In genomic region chr2:219460424-219460926, GRCh38 we compare ENCODE assay signal across 8 cellular contexts. TPM values are rescaled to one million over a fixed set of nuclear protein-coding genes. Genes with fewer than 3 reads are reported as not detected.
A peak's percentile ranks its signal among the peaks of the same experiment; 100 is the strongest.
DNase-seq lines count a peak whose midpoint lies in the region; ATAC-seq and TF ChIP-seq lines count a peak whose summit lies in the region.

No MANE protein-coding gene starts in this region.

- H2AFZ ChIP-seq in trophoblast cell (ENCODE audit: insufficient read depth, low read length, poor library complexity) = no peak overlapping the region

- H3K9ac ChIP-seq in trophoblast cell (ENCODE audit: low read length) = no peak overlapping the region

- H3K27me3 Mint-ChIP-seq in type B pancreatic cell = peaks cover 3% of the 10 kb centered on the region

- H3K4me3 ChIP-seq in SJCRH30 (no peak overlapping the region), trophoblast cell (ENCODE audit: low read depth, low read length) (no peak overlapping the region)

- no peak overlapping the region for H3K27ac Mint-ChIP-seq in type B pancreatic cell

- peak overlapping the region; percentile 91 for H2BK120ac ChIP-seq in trophoblast cell (ENCODE audit: insufficient read depth, low read length, poor library complexity)

- ATAC-seq in HG03460 (IDR thresholded peaks at IDR 0.05; ENCODE audit: unreplicated experiment) (no peak), GM21447 (IDR thresholded peaks at IDR 0.05; ENCODE audit: unreplicated experiment) (no peak)

- H3K4me1 ChIP-seq in SJCRH30 (peaks cover 15% of the 10 kb centered on the region), trophoblast cell (ENCODE audit: control insufficient read depth in 1 of 2, insufficient read depth in 2 of 2, low read length in 2 of 2) (peaks cover 26 to 31% of the 10 kb centered on the region in 2 experiments)

- H3K36me3 Mint-ChIP-seq in type B pancreatic cell = peaks cover 5% of the 10 kb centered on the region

- H3K9me3 Mint-ChIP-seq in type B pancreatic cell = no peaks in the 10 kb centered on the region

- no peaks in the 10 kb centered on the region for H3K79me2 ChIP-seq in trophoblast cell (ENCODE audit: control insufficient read depth, insufficient read depth, low read length, poor library complexity)

- peak overlapping the region; percentile 65 for H3K14ac ChIP-seq in trophoblast cell (ENCODE audit: low read length)

- peak overlapping the region; percentile 71 for H3K18ac ChIP-seq in trophoblast cell (ENCODE audit: low read length)

- no peaks in the 10 kb centered on the region for H3K9me3 ChIP-seq in SJCRH30 (replicated peaks)
- H3K9me3 ChIP-seq in trophoblast cell (ENCODE audit: insufficient read depth, low read depth, low read length) = no peaks in the 10 kb centered on the region

- WGBS in trophoblast cell (ENCODE audit: extremely low coverage, insufficient coverage, insufficient read length) = no CpG with 5 or more reads among the region's 18 CpGs

- H3K79me1 ChIP-seq in trophoblast cell (ENCODE audit: low read length) = peaks cover 19% of the 10 kb centered on the region

- H3K36me3 ChIP-seq in SJCRH30 = peaks cover 6% of the 10 kb centered on the region; the same call in 1 of the 2 replicates
- H3K36me3 ChIP-seq in trophoblast cell (ENCODE audit: control insufficient read depth in 1 of 2, insufficient read depth in 2 of 2, low read length in 2 of 2) = peaks cover 2 to 9% of the 10 kb centered on the region in 2 experiments

- peak overlapping the region; percentile 54 for H3K4me2 ChIP-seq in trophoblast cell (ENCODE audit: low read length)

- peak overlapping the region; percentile 44 for H2BK5ac ChIP-seq in trophoblast cell (ENCODE audit: low read depth, low read length, poor library complexity)

- peaks cover 21% of the 10 kb centered on the region for H3K4me1 Mint-ChIP-seq in type B pancreatic cell (ENCODE audit: unreplicated experiment)

- H3K27me3 ChIP-seq in SJCRH30 = no peaks in the 10 kb centered on the region
- H3K27me3 ChIP-seq in trophoblast cell (ENCODE audit: insufficient read depth, low read length) = no peaks in the 10 kb centered on the region

- H4K8ac ChIP-seq in trophoblast cell (ENCODE audit: low read depth, low read length) = peak overlapping the region; percentile 64

- peak overlapping the region; percentile 82 for H2AK5ac ChIP-seq in trophoblast cell (ENCODE audit: low read length)

- H2BK12ac ChIP-seq in trophoblast cell (ENCODE audit: low read length) = peak overlapping the region; percentile 81

- no peak for TF ChIP-seq CTCF in type B pancreatic cell (conservative IDR thresholded peaks at IDR 0.05)

- H4K91ac ChIP-seq in trophoblast cell (ENCODE audit: low read depth, low read length) = peak overlapping the region; percentile 82

- peak overlapping the region; percentile 25 for H4K12ac ChIP-seq in trophoblast cell (ENCODE audit: low read depth, low read length)

- peak; percentile 17 for DNase-seq in COLO668 (lab: John Stamatoyannopoulos, UW; ENCODE audit: unreplicated experiment)
- peak; percentile 91 to 92 for DNase-seq in SJCRH30
- peak; percentile 88 for DNase-seq in cardiac septum (ENCODE audit: low spot score)
- DNase-seq in trophoblast cell = no peak
- no peak for DNase-seq in type B pancreatic cell (ENCODE audit: extremely low spot score, unreplicated experiment)
- DNase-seq in NCI-H146 (lab: John Stamatoyannopoulos, UW) = no peak

- no peak overlapping the region for H3K23ac ChIP-seq in trophoblast cell (ENCODE audit: low read length)

- H3K4me3 Mint-ChIP-seq in type B pancreatic cell = no peak overlapping the region

- intact Hi-C loops in cardiac septum (cut with DNase I) = loop anchor here (2.0 kb wide), 2 partner anchors 26 to 38 kb away; partner anchors contain the start of genes GMPPA and SPEG

- no peak overlapping the region for H3K4ac ChIP-seq in trophoblast cell (ENCODE audit: low read depth, low read length)

- H3K27ac ChIP-seq in SJCRH30 (no peak overlapping the region), trophoblast cell (ENCODE audit: low read depth, low read length) (peak overlapping the region; percentile 74)

RNA-seq across cellular contexts. Expression of gene SPEG, which starts 25.8 kb away (rescaled TPM):
- total RNA-seq in SJCRH30 (2014; rRNA removed; shearing (Covaris generic)) = 21.3 and 26.2 TPM in 2 replicates
- total RNA-seq in cardiac septum = 199 TPM
- polyA plus RNA-seq in trophoblast cell (2013) = 28.0 and 28.6 TPM in 2 replicates
- 11.5 and 49.4 TPM in 2 replicates for total RNA-seq in type B pancreatic cell (ENCODE audit: low replicate concordance)

RNA-seq across cellular contexts. Expression of gene GMPPA, which starts 38.2 kb away (rescaled TPM):
- 21.9 and 22.1 TPM in 2 replicates for total RNA-seq in SJCRH30 (2014; rRNA removed; shearing (Covaris generic))
- total RNA-seq in cardiac septum (22.6 TPM), type B pancreatic cell (ENCODE audit: low replicate concordance) (34.4 and 48.8 TPM in 2 replicates)
- polyA plus RNA-seq in trophoblast cell (2013) = 55.1 and 55.5 TPM in 2 replicates

RNA-seq across cellular contexts. Expression of gene DES, which starts 42.3 kb away (rescaled TPM):
- 331 and 376 TPM in 2 replicates for total RNA-seq in SJCRH30 (2014; rRNA removed; shearing (Covaris generic))
- 21,230 TPM for total RNA-seq in cardiac septum
- polyA plus RNA-seq in trophoblast cell (2013) = 0.05 and 0.06 TPM in 2 replicates
- 1.4 and 9.3 TPM in 2 replicates for total RNA-seq in type B pancreatic cell (ENCODE audit: low replicate concordance)

RNA-seq across cellular contexts. Expression of gene ASIC4, which starts 53.8 kb away (rescaled TPM):
- total RNA-seq in SJCRH30 (2014; rRNA removed; shearing (Covaris generic)) = 0.46 and 0.67 TPM in 2 replicates
- 0.32 TPM for total RNA-seq in cardiac septum
- 0.22 and 0.23 TPM in 2 replicates for polyA plus RNA-seq in trophoblast cell (2013)
- total RNA-seq in type B pancreatic cell (ENCODE audit: low replicate concordance) = 0.79 and 0.99 TPM in 2 replicates

Comparison
In these comparisons a context has a peak if more than half of its experiments do, and no peak if none do; other contexts are left out.
1. DNase-seq: peak in COLO668 (single experiment), SJCRH30 (2 of 2) and cardiac septum (single experiment); none in trophoblast cell (0 of 2), type B pancreatic cell (single experiment) and NCI-H146 (single experiment).
2. RNA of gene DES, which starts 42.3 kb away (total RNA-seq): 21,230 TPM in cardiac septum (single experiment); 331 to 376 TPM in SJCRH30 and 1.4 to 9.3 TPM in type B pancreatic cell; every median in the first group is over 10 times any median in the second.